1 cellular context compared by ENCODE assay signal in the genomic region with DNA sequence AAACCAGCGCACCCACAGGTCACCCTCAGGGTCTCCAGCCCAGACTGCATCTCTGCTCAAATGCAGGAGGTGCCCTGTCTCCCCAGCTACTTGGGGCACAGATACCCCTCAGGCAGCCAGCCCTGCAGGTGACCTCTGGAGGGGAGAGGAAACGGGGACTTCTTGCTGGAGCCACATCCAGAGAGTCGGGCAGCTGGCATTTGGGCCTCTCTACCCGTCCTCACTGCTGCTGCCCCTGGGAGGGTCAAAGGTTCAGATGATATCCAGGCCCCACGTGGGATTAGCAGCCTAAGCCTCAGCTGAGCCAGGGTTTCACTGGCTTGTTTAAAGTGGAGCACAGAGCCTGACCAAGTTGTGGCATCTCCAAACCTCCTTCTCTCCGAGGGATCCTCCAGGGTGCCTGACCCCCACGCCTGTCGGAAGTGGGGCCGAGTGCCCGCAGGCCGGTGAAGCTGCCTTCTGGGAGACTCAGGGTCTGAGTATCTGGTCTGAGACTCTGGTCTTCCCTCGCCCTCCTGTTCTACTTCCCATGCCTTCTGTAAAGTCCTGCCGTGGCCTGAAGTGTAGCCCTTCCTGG.
A peak's percentile ranks its signal among the peaks of the same experiment; 100 is the strongest.
TF ChIP-seq lines count a peak whose summit lies in the region.

No MANE protein-coding gene starts in this region.

TF ChIP-seq in K562, 482 proteins besides CTCF, POLR2A, EP300 and RAD21 (continued from another document):
- TF ChIP-seq, protein P1, sequence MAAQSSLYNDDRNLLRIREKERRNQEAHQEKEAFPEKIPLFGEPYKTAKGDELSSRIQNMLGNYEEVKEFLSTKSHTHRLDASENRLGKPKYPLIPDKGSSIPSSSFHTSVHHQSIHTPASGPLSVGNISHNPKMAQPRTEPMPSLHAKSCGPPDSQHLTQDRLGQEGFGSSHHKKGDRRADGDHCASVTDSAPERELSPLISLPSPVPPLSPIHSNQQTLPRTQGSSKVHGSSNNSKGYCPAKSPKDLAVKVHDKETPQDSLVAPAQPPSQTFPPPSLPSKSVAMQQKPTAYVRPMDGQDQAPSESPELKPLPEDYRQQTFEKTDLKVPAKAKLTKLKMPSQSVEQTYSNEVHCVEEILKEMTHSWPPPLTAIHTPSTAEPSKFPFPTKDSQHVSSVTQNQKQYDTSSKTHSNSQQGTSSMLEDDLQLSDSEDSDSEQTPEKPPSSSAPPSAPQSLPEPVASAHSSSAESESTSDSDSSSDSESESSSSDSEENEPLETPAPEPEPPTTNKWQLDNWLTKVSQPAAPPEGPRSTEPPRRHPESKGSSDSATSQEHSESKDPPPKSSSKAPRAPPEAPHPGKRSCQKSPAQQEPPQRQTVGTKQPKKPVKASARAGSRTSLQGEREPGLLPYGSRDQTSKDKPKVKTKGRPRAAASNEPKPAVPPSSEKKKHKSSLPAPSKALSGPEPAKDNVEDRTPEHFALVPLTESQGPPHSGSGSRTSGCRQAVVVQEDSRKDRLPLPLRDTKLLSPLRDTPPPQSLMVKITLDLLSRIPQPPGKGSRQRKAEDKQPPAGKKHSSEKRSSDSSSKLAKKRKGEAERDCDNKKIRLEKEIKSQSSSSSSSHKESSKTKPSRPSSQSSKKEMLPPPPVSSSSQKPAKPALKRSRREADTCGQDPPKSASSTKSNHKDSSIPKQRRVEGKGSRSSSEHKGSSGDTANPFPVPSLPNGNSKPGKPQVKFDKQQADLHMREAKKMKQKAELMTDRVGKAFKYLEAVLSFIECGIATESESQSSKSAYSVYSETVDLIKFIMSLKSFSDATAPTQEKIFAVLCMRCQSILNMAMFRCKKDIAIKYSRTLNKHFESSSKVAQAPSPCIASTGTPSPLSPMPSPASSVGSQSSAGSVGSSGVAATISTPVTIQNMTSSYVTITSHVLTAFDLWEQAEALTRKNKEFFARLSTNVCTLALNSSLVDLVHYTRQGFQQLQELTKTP (IDR thresholded peaks at IDR 0.05; ENCODE audit: low read depth in 1 of 2, partially characterized antibody in 2 of 2) = no peak
- TF ChIP-seq TBL1XR1 (IDR thresholded peaks at IDR 0.05; ENCODE audit: low read length in 2 of 2) (no peak), NFRKB (IDR thresholded peaks at IDR 0.05; ENCODE audit: low read depth) (no peak), TCFL5 (CRISPR knock-in tag; conservative IDR thresholded peaks at IDR 0.05) (no peak), KAT7 (CRISPR knock-in tag; IDR thresholded peaks at IDR 0.05; ENCODE audit: borderline replicate concordance) (peak; percentile 73; the same call in 1 of the 2 replicates), FOXK2 (conservative IDR thresholded peaks at IDR 0.05 in 1 of 2, IDR thresholded peaks at IDR 0.05 in 1 of 2; ENCODE audit: low read depth in 2 of 2) (no peak), ZNF212 (CRISPR knock-in tag; IDR thresholded peaks at IDR 0.05) (no peak), ZNF224 (CRISPR knock-in tag; IDR thresholded peaks at IDR 0.05) (no peak), NR2C1 (IDR thresholded peaks at IDR 0.05) (no peak), NR2C1 (tag; IDR thresholded peaks at IDR 0.05) (peak; percentile 52), RBFOX2 (IDR thresholded peaks at IDR 0.05; ENCODE audit: low read depth, low read length) (peak; percentile 12; the same call in 1 of the 2 replicates), PCBP2 (IDR thresholded peaks at IDR 0.05; ENCODE audit: low read depth, low read length, poor library complexity, severe bottlenecking) (no peak), TCF3 (CRISPR knock-in tag; IDR thresholded peaks at IDR 0.05) (no peak)
- TF ChIP-seq, protein P2, sequence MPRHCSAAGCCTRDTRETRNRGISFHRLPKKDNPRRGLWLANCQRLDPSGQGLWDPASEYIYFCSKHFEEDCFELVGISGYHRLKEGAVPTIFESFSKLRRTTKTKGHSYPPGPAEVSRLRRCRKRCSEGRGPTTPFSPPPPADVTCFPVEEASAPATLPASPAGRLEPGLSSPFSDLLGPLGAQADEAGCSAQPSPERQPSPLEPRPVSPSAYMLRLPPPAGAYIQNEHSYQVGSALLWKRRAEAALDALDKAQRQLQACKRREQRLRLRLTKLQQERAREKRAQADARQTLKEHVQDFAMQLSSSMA (CRISPR knock-in tag; IDR thresholded peaks at IDR 0.05) = no peak
- TF ChIP-seq, protein P3, sequence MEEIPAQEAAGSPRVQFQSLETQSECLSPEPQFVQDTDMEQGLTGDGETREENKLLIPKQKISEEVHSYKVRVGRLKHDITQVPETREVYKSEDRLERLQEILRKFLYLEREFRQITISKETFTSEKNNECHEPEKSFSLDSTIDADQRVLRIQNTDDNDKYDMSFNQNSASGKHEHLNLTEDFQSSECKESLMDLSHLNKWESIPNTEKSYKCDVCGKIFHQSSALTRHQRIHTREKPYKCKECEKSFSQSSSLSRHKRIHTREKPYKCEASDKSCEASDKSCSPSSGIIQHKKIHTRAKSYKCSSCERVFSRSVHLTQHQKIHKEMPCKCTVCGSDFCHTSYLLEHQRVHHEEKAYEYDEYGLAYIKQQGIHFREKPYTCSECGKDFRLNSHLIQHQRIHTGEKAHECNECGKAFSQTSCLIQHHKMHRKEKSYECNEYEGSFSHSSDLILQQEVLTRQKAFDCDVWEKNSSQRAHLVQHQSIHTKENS (CRISPR knock-in tag; IDR thresholded peaks at IDR 0.05) = no peak
TF ChIP-seq in K562: peak in this region for 4.
